In genomic region chr10:11677480-11677879, GRCh38 we compare ENCODE assay signal across 13 cellular contexts.
A peak's percentile ranks its signal among the peaks of the same experiment; 100 is the strongest.
DNase-seq lines count a peak whose midpoint lies in the region; ATAC-seq and TF ChIP-seq lines count a peak whose summit lies in the region.
"Had no signal": no experiment of that assay in that cellular context is flagged by ENCODE, and none has a peak within 500 bp of the region (broad histone marks: within the 10 kb centered on the region; RNA-seq: fewer than 3 reads in every experiment).

No MANE protein-coding gene starts in this region.

- H3K4me1 ChIP-seq in spleen, result peaks cover 27 to 98% (median 61%) of the 10 kb centered on the region in 6 donors

- ATAC-seq in GM19023 (IDR thresholded peaks at IDR 0.05; ENCODE audit: unreplicated experiment) (peak; percentile 24), HG02642 (IDR thresholded peaks at IDR 0.05; ENCODE audit: poor library complexity, unreplicated experiment) (peak; percentile 39), HG03439 (IDR thresholded peaks at IDR 0.05; ENCODE audit: unreplicated experiment) (peak; percentile 8), GM21381 (IDR thresholded peaks at IDR 0.05; ENCODE audit: unreplicated experiment) (no peak)
- ATAC-seq: sciatic nerve, upper lobe of right lung had no signal

- TF ChIP-seq POLR2A in spleen (IDR thresholded peaks at IDR 0.05) (no peak), erythroblast (IDR thresholded peaks at IDR 0.05; ENCODE audit: low read length) (no peak)

- WGBS in spleen, 5 donors, result 72 to 80% (median 76%) methylated on average over 12 of the region's 12 CpGs

- no peak for TF ChIP-seq CTCF in spleen (IDR thresholded peaks at IDR 0.05 in 8 of 11, conservative IDR thresholded peaks at IDR 0.05 in 3 of 11)

- H3K36me3 ChIP-seq in spleen, result no peaks in the 10 kb centered on the region
- H3K36me3 ChIP-seq: upper lobe of right lung had no signal

- no peaks in the 10 kb centered on the region for H3K27me3 ChIP-seq in spleen (replicated peaks in 1 of 7)
- H3K27me3 ChIP-seq: upper lobe of right lung had no signal

- intact Hi-C loops in spleen (cut with DNase I; ENCODE audit: low total_unique reads), result no loop called here

- H3K4me3 ChIP-seq in spleen, result peak overlapping the region in 1 of 8 donors; percentile 30
- H3K4me3 ChIP-seq: upper lobe of right lung had no signal

- DNase-seq in spleen (peak; percentile 76), erythroblast (lab: John Stamatoyannopoulos, UW) (no peak), NCI-H1694 treated with DMSO at 0.1 percent for 48 hours (lab: John Stamatoyannopoulos, UW) (no peak)
- DNase-seq: C1 segment of cervical spinal cord; mesendoderm; nucleus accumbens; stimulated activated CD4-positive, alpha-beta T cell treated with anti-CD3 and anti-CD28 coated beads, Interleukin-4, amount 100 ng/mL, for 4 hours; upper lobe of right lung had no signal

- peak overlapping the region in 6 of 8 donors; percentile 15 to 78 (median 72) for H3K27ac ChIP-seq in spleen
- H3K27ac ChIP-seq: upper lobe of right lung had no signal

- H3K9me3 ChIP-seq in spleen, result no peaks in the 10 kb centered on the region
- H3K9me3 ChIP-seq: upper lobe of right lung had no signal
